22 cellular contexts compared by ENCODE assay signal in the genomic region with DNA sequence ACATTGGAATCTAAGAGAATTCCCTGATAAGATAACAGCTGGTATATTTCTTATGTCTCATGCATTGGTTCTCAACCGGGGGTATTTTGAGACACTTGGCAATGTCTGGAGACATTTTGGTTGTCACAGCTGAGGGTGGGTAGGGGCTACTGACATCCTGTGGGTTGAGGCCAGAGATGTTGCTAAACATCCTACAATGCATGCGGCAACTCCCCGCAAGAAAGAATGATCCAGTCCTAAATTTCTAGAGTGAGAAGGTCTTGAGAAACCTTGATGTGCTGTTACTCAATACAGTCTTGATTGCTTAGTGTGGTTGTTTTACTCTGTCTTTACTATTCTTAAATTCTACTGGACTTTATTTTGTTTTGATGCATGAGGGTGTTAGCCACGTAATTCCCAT.
"Had no signal": no experiment of that assay in that cellular context is flagged by ENCODE, and none has a peak within 500 bp of the region (broad histone marks: within the 10 kb centered on the region; RNA-seq: fewer than 3 reads in every experiment).

No MANE protein-coding gene starts in this region.

- ATAC-seq: left ventricle myocardium superior; naive thymus-derived CD8-positive, alpha-beta T cell; sciatic nerve; upper lobe of right lung; WTC11 had no signal

- H3K4me3 ChIP-seq: hepatocyte, neural progenitor cell, spleen, thyroid gland, upper lobe of right lung had no signal

- DNase-seq: activated CD8-positive, alpha-beta memory T cell treated with anti-CD3 and anti-CD28 coated beads for 24 hours; activated CD8-positive, alpha-beta memory T cell treated with anti-CD3 and anti-CD28 coated beads, Interleukin-2, amount 50 U/mL, for 4 hours; activated naive CD4-positive, alpha-beta T cell; activated T-cell treated with anti-CD3 and anti-CD28 coated beads, Interleukin-2, amount 50 U/mL, for 24 hours; amniotic stem cell; erythroblast; glutamatergic neuron; immature natural killer cell; left ventricle myocardium superior; mammary epithelial cell; naive thymus-derived CD8-positive, alpha-beta T cell; posterior cingulate gyrus; spleen; stimulated activated CD4-positive, alpha-beta T cell treated with anti-CD3 and anti-CD28 coated beads, Interleukin-4, amount 100 ng/mL, for 1 hour; substantia nigra; T-helper 9 cell; thyroid gland; upper lobe of right lung had no signal
